9 cellular contexts compared by ENCODE assay signal in the genomic region with DNA sequence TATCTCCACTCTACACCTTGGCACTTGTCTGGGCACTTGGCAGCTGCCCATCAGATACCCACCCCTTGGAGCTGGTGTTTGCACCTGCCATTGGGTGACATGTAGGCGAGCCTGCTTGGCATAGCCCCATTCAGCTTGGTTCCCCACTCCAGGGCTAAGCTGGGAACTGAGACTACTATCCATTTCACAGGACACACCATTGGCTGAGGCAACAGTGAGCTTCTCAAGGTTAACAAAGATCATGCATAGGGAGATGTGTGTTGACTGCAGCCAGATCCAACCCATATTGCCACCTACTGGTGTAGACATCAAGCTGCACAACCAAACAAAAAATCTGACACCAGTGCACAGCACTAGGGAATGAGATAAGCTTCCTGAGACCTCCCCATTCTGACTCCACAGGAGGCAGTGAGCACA.
DNase-seq lines count a peak whose midpoint lies in the region; ATAC-seq and TF ChIP-seq lines count a peak whose summit lies in the region.
"Had no signal": no experiment of that assay in that cellular context is flagged by ENCODE, and none has a peak within 500 bp of the region (broad histone marks: within the 10 kb centered on the region; RNA-seq: fewer than 3 reads in every experiment).

No MANE protein-coding gene starts in this region.

- H3K4me1 Mint-ChIP-seq in stimulated activated memory B cell treated with anti-CD40 and anti-IgM and Interleukin-4, amounts not matched to agents 10 μg/mL and 1 μg/mL and 100 μg/mL, for 72 hours, result peaks cover 11% of the 10 kb centered on the region

- no peak for TF ChIP-seq EP300 in esophagus muscularis mucosa (IDR thresholded peaks at IDR 0.05)

- no peak overlapping the region for H3K9ac ChIP-seq in colonic mucosa (ENCODE audit: low read depth in 2 of 2, low read length in 2 of 2)
- H3K9ac ChIP-seq: BLaER1 had no signal

- peak; percentile 72 for DNase-seq in NCI-H82 (lab: John Stamatoyannopoulos, UW)
- no peak for DNase-seq in NCI-H82 treated with DMSO at 0.1 percent for 48 hours (lab: John Stamatoyannopoulos, UW; ENCODE audit: unreplicated experiment)
- peak; percentile 51 for DNase-seq in NCI-H146 (lab: John Stamatoyannopoulos, UW)
- DNase-seq in colonic mucosa, result no peak
- DNase-seq in esophagus muscularis mucosa (ENCODE audit: extremely low spot score), result no peak
- no peak for DNase-seq in NCI-H2107 (lab: John Stamatoyannopoulos, UW)

- TF ChIP-seq CTCF in colonic mucosa (IDR thresholded peaks at IDR 0.05) (peak; percentile 28), esophagus muscularis mucosa (IDR thresholded peaks at IDR 0.05) (no peak)

- H3K9me3 ChIP-seq in colonic mucosa (no peaks in the 10 kb centered on the region), esophagus muscularis mucosa (peaks cover 0 to 17% (median 3%) of the 10 kb centered on the region in 4 donors)
- H3K9me3 ChIP-seq: BLaER1 had no signal

- H3K27ac Mint-ChIP-seq in stimulated activated memory B cell treated with anti-CD40 and anti-IgM and Interleukin-4, amounts not matched to agents 10 μg/mL and 1 μg/mL and 100 μg/mL, for 72 hours, result no peak overlapping the region

- intact Hi-C loops in colonic mucosa (cut with DNase I) (no loop called here), esophagus muscularis mucosa (cut with DNase I) (no loop called here)

- no peaks in the 10 kb centered on the region for H3K4me1 ChIP-seq in colonic mucosa
- no peaks in the 10 kb centered on the region for H3K4me1 ChIP-seq in esophagus muscularis mucosa
- H3K4me1 ChIP-seq: BLaER1 had no signal

- TF ChIP-seq POLR2A in esophagus muscularis mucosa (IDR thresholded peaks at IDR 0.05; ENCODE audit: low read depth), result no peak

- H3K36me3 ChIP-seq in colonic mucosa, result no peaks in the 10 kb centered on the region
- H3K36me3 ChIP-seq in esophagus muscularis mucosa, result no peaks in the 10 kb centered on the region
- H3K36me3 ChIP-seq: BLaER1 had no signal

- H3K4me3 ChIP-seq in colonic mucosa, result no peak overlapping the region
- no peak overlapping the region for H3K4me3 ChIP-seq in esophagus muscularis mucosa
- H3K4me3 ChIP-seq: BLaER1 had no signal

- H3K36me3 Mint-ChIP-seq in stimulated activated memory B cell treated with anti-CD40 and anti-IgM and Interleukin-4, amounts not matched to agents 10 μg/mL and 1 μg/mL and 100 μg/mL, for 72 hours, result no peaks in the 10 kb centered on the region

- H3K27ac ChIP-seq in colonic mucosa (no peak overlapping the region), esophagus muscularis mucosa (replicated peaks in 1 of 4) (no peak overlapping the region)
- H3K27ac ChIP-seq: BLaER1 had no signal

- H3K4me3 Mint-ChIP-seq in stimulated activated memory B cell treated with anti-CD40 and anti-IgM and Interleukin-4, amounts not matched to agents 10 μg/mL and 1 μg/mL and 100 μg/mL, for 72 hours, result no peak overlapping the region

- H3K9me3 Mint-ChIP-seq in stimulated activated memory B cell treated with anti-CD40 and anti-IgM and Interleukin-4, amounts not matched to agents 10 μg/mL and 1 μg/mL and 100 μg/mL, for 72 hours, result no peaks in the 10 kb centered on the region

- WGBS in esophagus muscularis mucosa, result no CpG with 5 or more reads among the region's 1 CpG

- no peaks in the 10 kb centered on the region for H3K27me3 Mint-ChIP-seq in stimulated activated memory B cell treated with anti-CD40 and anti-IgM and Interleukin-4, amounts not matched to agents 10 μg/mL and 1 μg/mL and 100 μg/mL, for 72 hours

- H3K27me3 ChIP-seq in colonic mucosa, result no peaks in the 10 kb centered on the region
- H3K27me3 ChIP-seq in esophagus muscularis mucosa, result no peaks in the 10 kb centered on the region
- H3K27me3 ChIP-seq: BLaER1 had no signal

- peak; percentile 82 for ATAC-seq in HG02678 (IDR thresholded peaks at IDR 0.05; ENCODE audit: unreplicated experiment)
- ATAC-seq in stimulated activated memory B cell treated with anti-CD40 and anti-IgM and Interleukin-4, amounts not matched to agents 10 μg/mL and 1 μg/mL and 100 μg/mL, for 72 hours, result peak; percentile 70

Comparison
In these comparisons a context has a peak if more than half of its experiments do, and no peak if none do; other contexts are left out.
1. DNase-seq: peak in NCI-H82 (single experiment) and NCI-H146 (single experiment); none in NCI-H82 treated with DMSO at 0.1 percent for 48 hours (single experiment), colonic mucosa (single experiment), esophagus muscularis mucosa (single experiment) and NCI-H2107 (single experiment).